In genomic region chr19:11361771-11362731, GRCh38 we compare ENCODE assay signal across 21 cellular contexts. TPM values are rescaled to one million over a fixed set of nuclear protein-coding genes. Genes with fewer than 3 reads are reported as not detected.
A peak's percentile ranks its signal among the peaks of the same experiment; 100 is the strongest.
DNase-seq lines count a peak whose midpoint lies in the region; ATAC-seq and TF ChIP-seq lines count a peak whose summit lies in the region.
"Had no signal": no experiment of that assay in that cellular context is flagged by ENCODE, and none has a peak within 500 bp of the region (broad histone marks: within the 10 kb centered on the region; RNA-seq: fewer than 3 reads in every experiment).

No MANE protein-coding gene starts in this region.

- H2AFZ ChIP-seq in HCT116 (ENCODE audit: low read depth, low read length, poor library complexity, severe bottlenecking) (no peak overlapping the region), trophoblast cell (ENCODE audit: insufficient read depth, low read length, poor library complexity) (no peak overlapping the region)

- H3K4me3 ChIP-seq in HCT116 (replicated peaks in 1 of 2; ENCODE audit: low read depth in 1 of 2, low read length in 2 of 2): no peak overlapping the region
- H3K4me3 ChIP-seq in trophoblast cell (ENCODE audit: low read depth, low read length): no peak overlapping the region
- H3K4me3 ChIP-seq in BE2C (ENCODE audit: low read depth, low read length): no peak overlapping the region
- no peak overlapping the region for H3K4me3 ChIP-seq in vagina
- H3K4me3 ChIP-seq in Peyer's patch: no peak overlapping the region
- H3K4me3 ChIP-seq: GM12878 had no signal

- CTCF ChIA-PET in HCT116 (lab: Charles Lee): no interaction called here

- no peak overlapping the region for H2AK5ac ChIP-seq in trophoblast cell (ENCODE audit: low read length)

- TF ChIP-seq POLR2A in HCT116 (IDR thresholded peaks at IDR 0.05; ENCODE audit: borderline replicate concordance, extremely low read depth, insufficient read depth, insufficient read length) (no peak), vagina (IDR thresholded peaks at IDR 0.05) (no peak), Peyer's patch (IDR thresholded peaks at IDR 0.05) (no peak)

- H3K79me1 ChIP-seq in trophoblast cell (ENCODE audit: low read length): no peaks in the 10 kb centered on the region

- no peaks in the 10 kb centered on the region for H3K9me2 ChIP-seq in HCT116 (ENCODE audit: insufficient read depth)

- no peak overlapping the region for H3K23ac ChIP-seq in trophoblast cell (ENCODE audit: low read length)

- no peak overlapping the region for H4K12ac ChIP-seq in trophoblast cell (ENCODE audit: low read depth, low read length)

- H4K8ac ChIP-seq in trophoblast cell (ENCODE audit: low read depth, low read length): no peak overlapping the region

- TF ChIP-seq RAD21 in HCT116 (IDR thresholded peaks at IDR 0.05; ENCODE audit: low read depth): no peak

- H3K79me2 ChIP-seq in HCT116 (ENCODE audit: insufficient read depth, low read length) (no peaks in the 10 kb centered on the region), trophoblast cell (ENCODE audit: control insufficient read depth, insufficient read depth, low read length, poor library complexity) (no peaks in the 10 kb centered on the region)

- H4K91ac ChIP-seq in trophoblast cell (ENCODE audit: low read depth, low read length): no peak overlapping the region

- no peak overlapping the region; the same call in 1 of the 2 replicates for H3K27ac ChIP-seq in HCT116 (ENCODE audit: low read depth, low read length)
- no peak overlapping the region for H3K27ac ChIP-seq in trophoblast cell (ENCODE audit: low read depth, low read length)
- no peak overlapping the region for H3K27ac ChIP-seq in vagina
- no peak overlapping the region for H3K27ac ChIP-seq in Peyer's patch

- H3K27me3 ChIP-seq in HCT116 (ENCODE audit: insufficient read depth, low read length) (no peaks in the 10 kb centered on the region), trophoblast cell (ENCODE audit: insufficient read depth, low read length) (no peaks in the 10 kb centered on the region), BE2C (no peaks in the 10 kb centered on the region), vagina (no peaks in the 10 kb centered on the region), Peyer's patch (no peaks in the 10 kb centered on the region)

- ATAC-seq in HCT116: peak; percentile 43
- no peak for ATAC-seq in HG03039 (IDR thresholded peaks at IDR 0.05; ENCODE audit: unreplicated experiment)
- ATAC-seq: CD8-positive, alpha-beta T cell; GM12878 had no signal

- H2BK5ac ChIP-seq in trophoblast cell (ENCODE audit: low read depth, low read length, poor library complexity): no peak overlapping the region

- H3K4me1 ChIP-seq in HCT116 (ENCODE audit: control insufficient read depth in 1 of 2, insufficient read depth in 2 of 2, low read length in 2 of 2): peaks cover 5 to 12% of the 10 kb centered on the region in 2 experiments
- peaks cover 0 to 4% of the 10 kb centered on the region in 2 experiments for H3K4me1 ChIP-seq in trophoblast cell (ENCODE audit: control insufficient read depth in 1 of 2, insufficient read depth in 2 of 2, low read length in 2 of 2)
- no peaks in the 10 kb centered on the region for H3K4me1 ChIP-seq in BE2C
- H3K4me1 ChIP-seq in vagina: peaks cover 11% of the 10 kb centered on the region
- H3K4me1 ChIP-seq in Peyer's patch: peaks cover 0 to 5% (median 0%) of the 10 kb centered on the region in 4 donors

- H3K4ac ChIP-seq in trophoblast cell (ENCODE audit: low read depth, low read length): no peak overlapping the region

- no peak overlapping the region for H3K9ac ChIP-seq in HCT116 (ENCODE audit: low read length)
- H3K9ac ChIP-seq in trophoblast cell (ENCODE audit: low read length): no peak overlapping the region

- no peak overlapping the region for H3K14ac ChIP-seq in trophoblast cell (ENCODE audit: low read length)

- H3K4me2 ChIP-seq in HCT116 (ENCODE audit: low read length) (0 out of 2 replicates have a peak overlapping the region, but pooled peaks have one; percentile 2), trophoblast cell (ENCODE audit: low read length) (peak overlapping the region; percentile 24)

- BruUV-seq in HCT116 (replicated peaks; lab: Mats Ljungman, UMichigan): no TSS peak

- WGBS in trophoblast cell (ENCODE audit: extremely low coverage, insufficient coverage, insufficient read length): no CpG with 5 or more reads among the region's 35 CpGs

- RAD21 ChIA-PET in HCT116 (lab: Charles Lee; ENCODE audit: low non-redundant PET in 1 of 2, low total read pairs in 2 of 2, uncharacterized antibody in 2 of 2, unreplicated experiment in 2 of 2): no interaction called here

- no peak for DNase-seq in HCT116 (ENCODE audit: low read depth, low spot score)
- peak; percentile 70 for DNase-seq in ecto neural progenitor cell (ENCODE audit: low spot score)
- peak; percentile 78 for DNase-seq in iPS-NIHi7 (ENCODE audit: extremely low spot score)
- no peak for DNase-seq in trophoblast cell
- no peak for DNase-seq in BE2C
- no peak for DNase-seq in vagina (ENCODE audit: extremely low spot score in 2 of 2)
- DNase-seq in Peyer's patch: no peak
- DNase-seq: activated naive CD4-positive, alpha-beta T cell treated with anti-CD3 and anti-CD28 coated beads, Interleukin-2, amount 50 U/mL, for 16 hours; aorta; CD8-positive, alpha-beta T cell; effector CD4-positive, alpha-beta T cell; head of caudate nucleus; kidney glomerular epithelial cell; mammary epithelial cell; naive B cell; NCI-H1105; NCI-H2081; stimulated activated CD4-positive, alpha-beta T cell treated with anti-CD3 and anti-CD28 coated beads, Interleukin-1b, Interleukin-23, amount 100 ng/mL, for 48 hours; stimulated activated naive CD4-positive, alpha-beta T cell had no signal

- H2BK120ac ChIP-seq in trophoblast cell (ENCODE audit: insufficient read depth, low read length, poor library complexity): no peak overlapping the region

- H2BK12ac ChIP-seq in trophoblast cell (ENCODE audit: low read length): no peak overlapping the region

- POLR2A ChIA-PET in HCT116 (lab: Charles Lee): interaction anchor here (1.8 kb wide), 1 partner anchor 13 kb away, joined by 11 read pairs; the partner anchor contains the start of gene SWSAP1

- TF ChIP-seq CTCF in HCT116 (IDR thresholded peaks at IDR 0.05 in 2 of 3, conservative IDR thresholded peaks at IDR 0.05 in 1 of 3; ENCODE audit: borderline replicate concordance in 1 of 3, insufficient read depth in 1 of 3, low read depth in 2 of 3, low read length in 2 of 3) (no peak), BE2C (IDR thresholded peaks at IDR 0.05; ENCODE audit: low read depth, low read length) (no peak), vagina (IDR thresholded peaks at IDR 0.05) (no peak), Peyer's patch (IDR thresholded peaks at IDR 0.05) (no peak)

- intact Hi-C loops in HCT116 (cut with micrococcal nuclease) (no loop called here), vagina (cut with DNase I) (no loop called here)

- H3K36me3 ChIP-seq in HCT116 (ENCODE audit: control insufficient read depth in 1 of 2, insufficient read depth in 2 of 2, low read length in 2 of 2) (peaks cover 0 to 2% of the 10 kb centered on the region in 2 experiments; a peak in 1 of 4 replicates), trophoblast cell (ENCODE audit: control insufficient read depth in 1 of 2, insufficient read depth in 2 of 2, low read length in 2 of 2) (no peaks in the 10 kb centered on the region), BE2C (peaks cover 4% of the 10 kb centered on the region; the same call in 1 of the 2 replicates), vagina (peaks cover 0 to 5% of the 10 kb centered on the region in 2 donors), Peyer's patch (no peaks in the 10 kb centered on the region)

- H3K9me3 ChIP-seq in HCT116 (ENCODE audit: control insufficient read depth in 1 of 2, insufficient read depth in 1 of 2, low read depth in 1 of 2, low read length in 2 of 2) (no peaks in the 10 kb centered on the region), trophoblast cell (ENCODE audit: insufficient read depth, low read depth, low read length) (peaks cover 2% of the 10 kb centered on the region), BE2C (no peaks in the 10 kb centered on the region), vagina (no peaks in the 10 kb centered on the region), Peyer's patch (no peaks in the 10 kb centered on the region)

- H4K20me1 ChIP-seq in HCT116 (ENCODE audit: insufficient read depth): no peaks in the 10 kb centered on the region

- no peak overlapping the region for H3K18ac ChIP-seq in trophoblast cell (ENCODE audit: low read length)

TF ChIP-seq in HCT116, 20 proteins besides CTCF, POLR2A, EP300 and RAD21 (continues in another document):
- TF ChIP-seq, protein P1, sequence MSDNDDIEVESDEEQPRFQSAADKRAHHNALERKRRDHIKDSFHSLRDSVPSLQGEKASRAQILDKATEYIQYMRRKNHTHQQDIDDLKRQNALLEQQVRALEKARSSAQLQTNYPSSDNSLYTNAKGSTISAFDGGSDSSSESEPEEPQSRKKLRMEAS (IDR thresholded peaks at IDR 0.05): no peak
- TF ChIP-seq SRF (IDR thresholded peaks at IDR 0.05; ENCODE audit: low read depth) (no peak), EZH2 (IDR thresholded peaks at IDR 0.05) (no peak)

RNA-seq across cellular contexts. Expression of gene PLPPR2, which starts 6.8 kb away (rescaled TPM):
- total RNA-seq in HCT116 (2021; ENCODE audit: unreplicated experiment): 23.2 TPM
- polyA plus RNA-seq in HCT116 (2012): 23.7 and 29.8 TPM in 2 replicates
- 3.7 and 3.9 TPM in 2 replicates for polyA plus RNA-seq in trophoblast cell (2013)
- polyA plus RNA-seq in BE2C (2012; ENCODE audit: insufficient read depth, insufficient read length, low read depth): 151 TPM
- 16.5 TPM for total RNA-seq in vagina
- 10 to 100 TPM in 2 of 4 donors, 1 to 10 TPM in 2; 6.8 to 18.2 (median 10.1) TPM for total RNA-seq in Peyer's patch

RNA-seq across cellular contexts. Expression of gene SWSAP1, which starts 12.4 kb away (rescaled TPM):
- total RNA-seq in HCT116 (2021; ENCODE audit: unreplicated experiment) (2.5 TPM), vagina (1.5 TPM), Peyer's patch (1 to 10 TPM in 2 of 4 donors, under 1 TPM in 1, not detected in 1; 0.76 to 3.2 (median 1.9) TPM)
- 0.90 and 1.7 TPM in 2 replicates for polyA plus RNA-seq in HCT116 (2012)
- 3.2 and 3.6 TPM in 2 replicates for polyA plus RNA-seq in trophoblast cell (2013)
- 8.9 TPM for polyA plus RNA-seq in BE2C (2012; ENCODE audit: insufficient read depth, insufficient read length, low read depth)

RNA-seq across cellular contexts. Expression of gene CCDC159, which starts 15.7 kb away (rescaled TPM):
- total RNA-seq in HCT116 (2021; ENCODE audit: unreplicated experiment) (7.7 TPM), vagina (24.1 TPM), Peyer's patch (100 to 1,000 TPM in 1 of 4 donors, 10 to 100 TPM in 3; 25.6 to 157 (median 65.6) TPM)
- 7.1 and 9.6 TPM in 2 replicates for polyA plus RNA-seq in HCT116 (2012)
- 8.3 and 9.9 TPM in 2 replicates for polyA plus RNA-seq in trophoblast cell (2013)
- polyA plus RNA-seq in BE2C (2012; ENCODE audit: insufficient read depth, insufficient read length, low read depth): 17.5 TPM

RNA-seq across cellular contexts. Expression of gene TMEM205, which starts 16.0 kb away (rescaled TPM):
- total RNA-seq in HCT116 (2021; ENCODE audit: unreplicated experiment) (55.9 TPM), vagina (173 TPM), Peyer's patch (100 to 1,000 TPM in 3 of 4 donors, 10 to 100 TPM in 1; 77.6 to 212 (median 168) TPM)
- 112 and 115 TPM in 2 replicates for polyA plus RNA-seq in HCT116 (2012)
- polyA plus RNA-seq in trophoblast cell (2013): 42.9 and 43.7 TPM in 2 replicates
- 518 TPM for polyA plus RNA-seq in BE2C (2012; ENCODE audit: insufficient read depth, insufficient read length, low read depth)

RNA-seq across cellular contexts. Expression of gene EPOR, which starts 22.1 kb away (rescaled TPM):
- 15.3 TPM for total RNA-seq in HCT116 (2021; ENCODE audit: unreplicated experiment)
- polyA plus RNA-seq in HCT116 (2012): 16.0 and 17.5 TPM in 2 replicates
- 5.1 and 5.2 TPM in 2 replicates for polyA plus RNA-seq in trophoblast cell (2013)
- polyA plus RNA-seq in BE2C (2012; ENCODE audit: insufficient read depth, insufficient read length, low read depth): 38.7 TPM
- total RNA-seq in vagina: 14.5 TPM
- 1 to 10 TPM; 1.2 to 5.0 (median 3.0) TPM for total RNA-seq in Peyer's patch

Comparison
In these comparisons a context has a peak if more than half of its experiments do, and no peak if none do; other contexts are left out.
1. DNase-seq: peak in ecto neural progenitor cell (single experiment) and iPS-NIHi7 (single experiment); none in HCT116 (single experiment), trophoblast cell (0 of 2), BE2C (single experiment), vagina (0 of 2) and Peyer's patch (0 of 3).